In the genomic region with DNA sequence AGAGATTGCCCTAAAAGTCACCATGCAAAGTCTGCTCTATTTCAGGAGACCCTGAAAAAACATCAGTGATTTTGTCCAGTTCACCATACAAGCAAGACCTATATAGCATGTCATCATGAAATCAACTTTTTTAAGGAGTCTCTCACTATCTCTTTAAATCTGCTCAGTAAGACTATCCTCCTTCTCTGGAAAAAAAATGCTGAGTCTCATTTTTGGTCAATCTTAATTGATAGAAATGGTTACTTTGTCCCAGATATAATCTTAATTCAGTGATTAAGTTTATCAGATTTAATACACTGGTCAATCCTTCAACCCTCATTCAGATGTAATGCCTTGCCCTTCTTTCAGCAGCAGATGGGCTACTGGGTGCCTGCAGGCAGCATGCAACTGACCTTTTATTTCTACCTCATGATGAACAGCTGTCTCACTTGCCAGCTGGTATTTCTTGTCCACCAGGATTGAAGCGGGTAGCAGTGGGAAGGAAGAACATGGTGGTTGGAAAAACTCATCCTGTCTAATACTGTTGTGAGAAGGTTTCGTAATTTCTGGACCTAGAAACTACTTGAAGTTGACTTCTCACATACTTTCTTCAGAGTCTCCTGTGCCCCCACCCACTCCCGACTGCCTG, we compare ENCODE assay signal across 2 cellular contexts.
TF ChIP-seq lines count a peak whose summit lies in the region.

No MANE protein-coding gene starts in this region.

TF ChIP-seq in A549, 52 proteins besides CTCF, POLR2A, EP300 and RAD21:
- TF ChIP-seq CEBPB (IDR thresholded peaks at IDR 0.05) = no peak
- peak; percentile 81 for TF ChIP-seq MAFK (IDR thresholded peaks at IDR 0.05; ENCODE audit: partially characterized antibody)
TF ChIP-seq in A549: peak in this region for 1.

TF ChIP-seq in IMR-90, 13 proteins besides CTCF, POLR2A, EP300 and RAD21:
- peak; percentile 77 for TF ChIP-seq MAFK (IDR thresholded peaks at IDR 0.05; ENCODE audit: low read depth, low read length)
- no peak for TF ChIP-seq RFX5 (IDR thresholded peaks at IDR 0.05; ENCODE audit: low read depth, low read length)
